8 cellular contexts compared by ENCODE assay signal in genomic region chr19:42268142-42268703, GRCh38. TPM values are rescaled to one million over a fixed set of nuclear protein-coding genes. Genes with fewer than 3 reads are reported as not detected.
DNase-seq lines count a peak whose midpoint lies in the region; ATAC-seq and TF ChIP-seq lines count a peak whose summit lies in the region.

No MANE protein-coding gene starts in this region.

- H3K9me3 ChIP-seq in thymus (ENCODE audit: control insufficient read depth), result no peaks in the 10 kb centered on the region

- H3K27ac Mint-ChIP-seq in activated naive CD4-positive, alpha-beta T cell treated with anti-CD3 and anti-CD28 coated beads, Interleukin-2, amount 50 U/mL, for 72 hours, result no peak overlapping the region
- no peak overlapping the region for H3K27ac Mint-ChIP-seq in osteocyte (ENCODE audit: unreplicated experiment)

- intact Hi-C loops in Right ventricle myocardium inferior (cut with DNase I), result loop anchor here (2.0 kb wide), 2 partner anchors 13 to 23 kb away; partner anchors contain the start of gene ERF

- H3K36me3 ChIP-seq in thymus (ENCODE audit: control insufficient read depth, insufficient read depth), result peaks cover 16% of the 10 kb centered on the region

- WGBS in thymus, result under 1% methylated on average over 46 of the region's 46 CpGs

- H3K4me3 ChIP-seq in thymus (ENCODE audit: low read length), result peak overlapping the region; percentile 71

- peaks cover 24% of the 10 kb centered on the region for H3K4me1 ChIP-seq in thymus (ENCODE audit: control insufficient read depth, insufficient read depth, low read length)

- CTCF ChIA-PET in GM10248 (lab: Yijun Ruan, JAX), result interaction anchor here (1.0 to 2.3 kb wide), 4 partner anchors 12 to 160 kb away, joined by 3 to 7 read pairs (median 4); no protein-coding TSS in a partner anchor

- no peaks in the 10 kb centered on the region for H3K27me3 ChIP-seq in thymus (ENCODE audit: control insufficient read depth, insufficient read depth)

- peaks cover 0 to 13% of the 10 kb centered on the region in 2 donors for H3K36me3 Mint-ChIP-seq in activated naive CD4-positive, alpha-beta T cell treated with anti-CD3 and anti-CD28 coated beads, Interleukin-2, amount 50 U/mL, for 72 hours
- H3K36me3 Mint-ChIP-seq in osteocyte (ENCODE audit: unreplicated experiment), result peaks cover 3% of the 10 kb centered on the region

- DNase-seq in GM10248 (ENCODE audit: extremely low spot score) (peak; percentile 93), NCI-H1048 (lab: John Stamatoyannopoulos, UW) (peak; percentile 97), SK-N-DZ (ENCODE audit: low spot score) (peak; percentile 99), Right ventricle myocardium inferior (ENCODE audit: missing footprints) (peak; percentile 99), osteocyte (ENCODE audit: extremely low spot score, unreplicated experiment) (peak; percentile 100)
- peak; percentile 97 to 98 for DNase-seq in activated naive CD4-positive, alpha-beta T cell treated with anti-CD3 and anti-CD28 coated beads, Interleukin-2, amount 50 U/mL, for 72 hours (ENCODE audit: low spot score in 2 of 2)

- TF ChIP-seq CTCF in GM10248 (IDR thresholded peaks at IDR 0.05; ENCODE audit: control extremely low read depth, extremely low read depth, low read depth, missing control alignments) (no peak), osteocyte (IDR thresholded peaks at IDR 0.05) (no peak)

- H3K4me3 Mint-ChIP-seq in osteocyte (ENCODE audit: unreplicated experiment), result no peak overlapping the region

- H3K27ac ChIP-seq in thymus (ENCODE audit: low read depth), result peak overlapping the region; percentile 98

- POLR2A ChIA-PET in GM10248 (lab: Yijun Ruan, JAX), result no interaction called here

- H3K4me1 Mint-ChIP-seq in osteocyte (ENCODE audit: unreplicated experiment), result peaks cover 30% of the 10 kb centered on the region

- ATAC-seq in HG02588 (IDR thresholded peaks at IDR 0.05; ENCODE audit: unreplicated experiment), result peak; percentile 50
- peak; percentile 68 to 74 for ATAC-seq in activated naive CD4-positive, alpha-beta T cell treated with anti-CD3 and anti-CD28 coated beads, Interleukin-2, amount 50 U/mL, for 72 hours
- ATAC-seq in Right ventricle myocardium inferior, result peak; percentile 87

- no peaks in the 10 kb centered on the region for H3K27me3 Mint-ChIP-seq in osteocyte (ENCODE audit: unreplicated experiment)

- no peaks in the 10 kb centered on the region for H3K9me3 Mint-ChIP-seq in activated naive CD4-positive, alpha-beta T cell treated with anti-CD3 and anti-CD28 coated beads, Interleukin-2, amount 50 U/mL, for 72 hours
- no peaks in the 10 kb centered on the region for H3K9me3 Mint-ChIP-seq in osteocyte (ENCODE audit: unreplicated experiment)

RNA-seq across cellular contexts. Expression of gene CIC, which starts 0.8 kb away (rescaled TPM):
- 14.2 and 17.4 TPM in 2 replicates for polyA plus RNA-seq in SK-N-DZ (2014; cell fraction: cytosol; rRNA removed)
- polyA plus RNA-seq in SK-N-DZ (2014; cell fraction: nucleus; rRNA removed), result 35.7 and 42.1 TPM in 2 replicates
- total RNA-seq in activated naive CD4-positive, alpha-beta T cell treated with anti-CD3 and anti-CD28 coated beads, Interleukin-2, amount 50 U/mL, for 72 hours, result 10 to 100 TPM; 87.7 to 90.6 TPM
- total RNA-seq in Right ventricle myocardium inferior (34.6 TPM), osteocyte (115 and 122 TPM in 2 replicates)
- 52.2 TPM for polyA plus RNA-seq in thymus

RNA-seq across cellular contexts. Expression of gene ERF, which starts 13.3 kb away (rescaled TPM):
- polyA plus RNA-seq in SK-N-DZ (2014; cell fraction: cytosol; rRNA removed), result 30.2 and 33.4 TPM in 2 replicates
- 69.8 and 78.5 TPM in 2 replicates for polyA plus RNA-seq in SK-N-DZ (2014; cell fraction: nucleus; rRNA removed)
- total RNA-seq in activated naive CD4-positive, alpha-beta T cell treated with anti-CD3 and anti-CD28 coated beads, Interleukin-2, amount 50 U/mL, for 72 hours, result 10 to 100 TPM; 48.8 to 67.8 TPM
- total RNA-seq in Right ventricle myocardium inferior (44.4 TPM), osteocyte (66.8 and 75.3 TPM in 2 replicates)
- 53.7 TPM for polyA plus RNA-seq in thymus

RNA-seq across cellular contexts. Expression of gene GSK3A, which starts 25.8 kb away (rescaled TPM):
- polyA plus RNA-seq in SK-N-DZ (2014; cell fraction: cytosol; rRNA removed), result 39.7 and 55.9 TPM in 2 replicates
- 26.7 and 35.8 TPM in 2 replicates for polyA plus RNA-seq in SK-N-DZ (2014; cell fraction: nucleus; rRNA removed)
- 10 to 100 TPM; 38.1 to 39.5 TPM for total RNA-seq in activated naive CD4-positive, alpha-beta T cell treated with anti-CD3 and anti-CD28 coated beads, Interleukin-2, amount 50 U/mL, for 72 hours
- 36.3 TPM for total RNA-seq in Right ventricle myocardium inferior
- 45.4 and 52.3 TPM in 2 replicates for total RNA-seq in osteocyte
- 31.4 TPM for polyA plus RNA-seq in thymus

RNA-seq across cellular contexts. Expression of gene PRR19, which starts 33.7 kb away (rescaled TPM):
- 1.0 and 2.0 TPM in 2 replicates for polyA plus RNA-seq in SK-N-DZ (2014; cell fraction: cytosol; rRNA removed)
- 0.28 and 0.99 TPM in 2 replicates for polyA plus RNA-seq in SK-N-DZ (2014; cell fraction: nucleus; rRNA removed)
- total RNA-seq in activated naive CD4-positive, alpha-beta T cell treated with anti-CD3 and anti-CD28 coated beads, Interleukin-2, amount 50 U/mL, for 72 hours, result 1 to 10 TPM in 1 of 2 donors, under 1 TPM in 1; 0.93 to 1.6 TPM
- total RNA-seq in Right ventricle myocardium inferior, result 0.51 TPM
- total RNA-seq in osteocyte, result 2.0 and 2.2 TPM in 2 replicates
- 0.78 TPM for polyA plus RNA-seq in thymus

RNA-seq across cellular contexts. Expression of gene PAFAH1B3, which starts 34.2 kb away (rescaled TPM):
- 242 and 265 TPM in 2 replicates for polyA plus RNA-seq in SK-N-DZ (2014; cell fraction: cytosol; rRNA removed)
- 203 and 228 TPM in 2 replicates for polyA plus RNA-seq in SK-N-DZ (2014; cell fraction: nucleus; rRNA removed)
- total RNA-seq in activated naive CD4-positive, alpha-beta T cell treated with anti-CD3 and anti-CD28 coated beads, Interleukin-2, amount 50 U/mL, for 72 hours, result 10 to 100 TPM; 50.9 to 54.2 TPM
- total RNA-seq in Right ventricle myocardium inferior, result 3.7 TPM
- 44.4 and 47.2 TPM in 2 replicates for total RNA-seq in osteocyte
- polyA plus RNA-seq in thymus, result 25.6 TPM

Comparison
In these comparisons a context has a peak if more than half of its experiments do, and no peak if none do; other contexts are left out.
1. Peak in every context shown above with its lines: DNase-seq, ATAC-seq, H3K4me3 ChIP-seq and H3K27ac ChIP-seq.